12 cellular contexts compared by ENCODE assay signal in genomic region chr9:124008855-124009834, GRCh38. TPM values are rescaled to one million over a fixed set of nuclear protein-coding genes. Genes with fewer than 3 reads are reported as not detected.
DNase-seq lines count a peak whose midpoint lies in the region; ATAC-seq, FAIRE-seq and TF ChIP-seq lines count a peak whose summit lies in the region.
"Had no signal": no experiment of that assay in that cellular context is flagged by ENCODE, and none has a peak within 500 bp of the region (broad histone marks: within the 10 kb centered on the region; RNA-seq: fewer than 3 reads in every experiment).

No MANE protein-coding gene starts in this region.

- H3K27me3 Mint-ChIP-seq in IgD-negative memory B cell (peaks cover 66% of the 10 kb centered on the region), neural crest cell (ENCODE audit: low read depth) (peaks cover 96% of the 10 kb centered on the region)
- H3K27me3 Mint-ChIP-seq in activated naive CD8-positive, alpha-beta T cell treated with anti-CD3 and anti-CD28 coated beads for 36 hours = peaks cover 91% of the 10 kb centered on the region

- peak overlapping the region; percentile 43 to 90 (median 49) for H3K4me3 Mint-ChIP-seq in IgD-negative memory B cell
- peak overlapping the region; percentile 2 for H3K4me3 Mint-ChIP-seq in activated naive CD8-positive, alpha-beta T cell treated with anti-CD3 and anti-CD28 coated beads for 36 hours
- H3K4me3 Mint-ChIP-seq in neural crest cell = peak overlapping the region; percentile 62

- intact Hi-C loops in left colon (cut with DNase I, micrococcal nuclease) = no loop called here

- H3K4me1 Mint-ChIP-seq in IgD-negative memory B cell = peaks cover 18 to 37% (median 23%) of the 10 kb centered on the region in 3 donors
- H3K4me1 Mint-ChIP-seq in activated naive CD8-positive, alpha-beta T cell treated with anti-CD3 and anti-CD28 coated beads for 36 hours = peaks cover 32% of the 10 kb centered on the region
- H3K4me1 Mint-ChIP-seq in neural crest cell = peaks cover 19% of the 10 kb centered on the region

- H3K27ac Mint-ChIP-seq in IgD-negative memory B cell = peak overlapping the region; percentile 74 to 96 (median 95)
- no peak overlapping the region for H3K27ac Mint-ChIP-seq in activated naive CD8-positive, alpha-beta T cell treated with anti-CD3 and anti-CD28 coated beads for 36 hours
- no peak overlapping the region for H3K27ac Mint-ChIP-seq in neural crest cell (ENCODE audit: unreplicated experiment)

- no peak for TF ChIP-seq CTCF in neural crest cell (conservative IDR thresholded peaks at IDR 0.05)
- TF ChIP-seq CTCF in D721Med (IDR thresholded peaks at IDR 0.05; ENCODE audit: insufficient read depth, missing control alignments) = no peak

- DNase-seq in NCI-H524 (lab: John Stamatoyannopoulos, UW) = peak; percentile 75 to 82
- DNase-seq in NCI-H524 treated with DMSO at 0.1 percent for 48 hours (lab: John Stamatoyannopoulos, UW) = no peak
- no peak for DNase-seq in activated naive CD8-positive, alpha-beta T cell treated with anti-CD3 and anti-CD28 coated beads for 36 hours
- no peak for DNase-seq in neural crest cell (ENCODE audit: low read depth, low spot score)
- no peak for DNase-seq in D721Med (ENCODE audit: insufficient read length, low spot score)
- no peak for DNase-seq in left colon
- no peak for DNase-seq in C1 segment of cervical spinal cord (lab: John Stamatoyannopoulos, UW)
- DNase-seq: activated CD4-positive, alpha-beta T cell treated with anti-CD3 and anti-CD28 coated beads, Interleukin-2, amount 50 U/mL, for 1 hour; KG1; ovary had no signal

- H3K36me3 Mint-ChIP-seq in IgD-negative memory B cell = peaks cover 2% of the 10 kb centered on the region
- H3K36me3 Mint-ChIP-seq in activated naive CD8-positive, alpha-beta T cell treated with anti-CD3 and anti-CD28 coated beads for 36 hours = no peaks in the 10 kb centered on the region
- no peaks in the 10 kb centered on the region for H3K36me3 Mint-ChIP-seq in neural crest cell (ENCODE audit: low read depth)

- ATAC-seq in left colon = no peak

- peaks cover 0 to 11% (median 3%) of the 10 kb centered on the region in 3 donors for H3K9me3 Mint-ChIP-seq in IgD-negative memory B cell
- no peaks in the 10 kb centered on the region for H3K9me3 Mint-ChIP-seq in activated naive CD8-positive, alpha-beta T cell treated with anti-CD3 and anti-CD28 coated beads for 36 hours
- H3K9me3 Mint-ChIP-seq in neural crest cell = no peaks in the 10 kb centered on the region

- no peak for FAIRE-seq in D721Med (lab: Jason Lieb, UNC)

RNA-seq across cellular contexts. Expression of gene LHX2, which starts 2.4 kb away (rescaled TPM):
- not detected for polyA plus RNA-seq in IgD-negative memory B cell
- total RNA-seq in activated naive CD8-positive, alpha-beta T cell treated with anti-CD3 and anti-CD28 coated beads for 36 hours = not detected
- 0.19 TPM in 1 of 2 replicates, not detected in the other for total RNA-seq in neural crest cell
- not detected for total RNA-seq in left colon
- total RNA-seq: epithelial cell of proximal tubule had no signal

Comparison
In these comparisons a context has a peak if more than half of its experiments do, and no peak if none do; other contexts are left out.
1. DNase-seq: peak in NCI-H524 (2 of 2); none in NCI-H524 treated with DMSO at 0.1 percent for 48 hours (single experiment), activated naive CD8-positive, alpha-beta T cell treated with anti-CD3 and anti-CD28 coated beads for 36 hours (single experiment), neural crest cell (single experiment), D721Med (single experiment), left colon (0 of 2) and C1 segment of cervical spinal cord (0 of 14).
2. H3K27ac Mint-ChIP-seq: peak in IgD-negative memory B cell (3 of 3); none in activated naive CD8-positive, alpha-beta T cell treated with anti-CD3 and anti-CD28 coated beads for 36 hours (single experiment) and neural crest cell (single experiment).
3. H3K4me3 Mint-ChIP-seq: peak in every context shown above with its lines; median percentile 62 in neural crest cell; 49 in IgD-negative memory B cell; 2 in activated naive CD8-positive, alpha-beta T cell treated with anti-CD3 and anti-CD28 coated beads for 36 hours.